Comparison of ENCODE assay signal across 8 cellular contexts in the genomic region with DNA sequence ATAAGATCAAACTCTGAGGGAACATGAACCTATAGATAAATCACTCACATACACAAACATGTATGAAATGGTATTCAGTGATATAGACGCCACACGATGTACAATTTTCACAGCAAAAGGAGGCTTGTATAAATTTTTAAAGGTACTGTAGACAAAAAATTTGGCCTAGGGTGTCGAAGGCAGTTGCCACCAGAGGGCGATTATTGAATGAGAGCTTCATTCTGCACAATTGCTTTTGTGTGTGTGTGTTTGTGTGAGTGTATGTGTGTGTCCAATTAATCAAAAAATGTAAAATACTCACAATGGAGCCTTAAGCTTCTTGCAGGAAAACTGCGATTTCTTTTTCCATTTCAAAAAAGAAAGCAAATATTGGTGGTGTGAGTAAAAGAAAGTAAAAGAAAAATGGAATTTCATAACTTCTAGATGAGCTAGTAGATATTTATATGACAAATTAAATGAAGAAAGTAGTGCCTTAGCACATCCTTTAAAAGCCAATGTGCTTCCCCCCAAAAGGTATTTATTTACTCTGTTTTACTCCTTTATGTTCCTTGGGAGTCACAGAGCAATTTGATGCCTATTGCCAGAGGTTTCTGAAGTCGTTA.
A peak's percentile ranks its signal among the peaks of the same experiment; 100 is the strongest.
DNase-seq lines count a peak whose midpoint lies in the region; ATAC-seq, FAIRE-seq and TF ChIP-seq lines count a peak whose summit lies in the region.

No MANE protein-coding gene starts in this region.

- no peak for DNase-seq in GM10266 (ENCODE audit: extremely low spot score)
- DNase-seq in MM.1S = peak; percentile 33
- peak; percentile 13 for DNase-seq in astrocyte of the cerebellum (ENCODE audit: low read depth)
- DNase-seq in myocyte (ENCODE audit: low read depth) = peak; percentile 42
- no peak for DNase-seq in stimulated activated CD4-positive, alpha-beta T cell treated with anti-CD3 and anti-CD28 coated beads, Interleukin-4, amount 100 ng/mL, for 1 hour
- no peak for DNase-seq in GM19239 (ENCODE audit: insufficient read length, low spot score)

- H3F3A ChIP-seq in MM.1S (ENCODE audit: insufficient read depth, low read length) = no peaks in the 10 kb centered on the region

- no peak overlapping the region for H3K9ac ChIP-seq in MM.1S (ENCODE audit: low read length)

- H3K79me2 ChIP-seq in MM.1S (ENCODE audit: low read length) = no peaks in the 10 kb centered on the region

- H3K36me3 ChIP-seq in MM.1S (replicated peaks; ENCODE audit: insufficient read depth, low read length) = no peaks in the 10 kb centered on the region

- H3K4me1 ChIP-seq in MM.1S (ENCODE audit: low read length) = no peaks in the 10 kb centered on the region

- in situ Hi-C loops in astrocyte of the cerebellum (cut with HindIII; ENCODE audit: low sequenced_read_pairs) = no loop called here

- no peak for FAIRE-seq in GM19239 (lab: Jason Lieb, UNC)

- ATAC-seq in GM19463 (IDR thresholded peaks at IDR 0.05; ENCODE audit: unreplicated experiment) (no peak), HG03139 (IDR thresholded peaks at IDR 0.05; ENCODE audit: unreplicated experiment) (no peak)

- H3K9me3 ChIP-seq in MM.1S (replicated peaks; ENCODE audit: insufficient read depth, low read length) = no peaks in the 10 kb centered on the region

- no peak overlapping the region for H3K27ac ChIP-seq in MM.1S (ENCODE audit: low read length)

- no peak overlapping the region for H2AFZ ChIP-seq in MM.1S (ENCODE audit: low read length)

- TF ChIP-seq CTCF in GM10266 (IDR thresholded peaks at IDR 0.05; ENCODE audit: control insufficient read depth, insufficient read depth, low read depth, missing control alignments) = peak; percentile 42
- TF ChIP-seq CTCF in MM.1S (IDR thresholded peaks at IDR 0.05; ENCODE audit: low read length) = peak; percentile 61
- peak; percentile 73 for TF ChIP-seq CTCF in astrocyte of the cerebellum (IDR thresholded peaks at IDR 0.05; ENCODE audit: low read depth, low read length, missing control alignments)

- H3K4me2 ChIP-seq in MM.1S (ENCODE audit: low read depth, low read length) = no peak overlapping the region

- no peaks in the 10 kb centered on the region for H4K20me1 ChIP-seq in MM.1S (ENCODE audit: insufficient read depth, low read length)

- no peaks in the 10 kb centered on the region for H3K27me3 ChIP-seq in MM.1S (replicated peaks; ENCODE audit: insufficient read depth, low read length)

- no peak overlapping the region for H3K4me3 ChIP-seq in MM.1S (ENCODE audit: low read length)
- H3K4me3 ChIP-seq in astrocyte of the cerebellum (ENCODE audit: low read depth, low read length) = no peak overlapping the region

- H3K9me2 ChIP-seq in MM.1S (replicated peaks; ENCODE audit: insufficient read depth, low read length) = no peaks in the 10 kb centered on the region

Comparison
In these comparisons a context has a peak if more than half of its experiments do, and no peak if none do; other contexts are left out.
1. DNase-seq: peak in MM.1S (single experiment), astrocyte of the cerebellum (single experiment) and myocyte (single experiment); none in GM10266 (single experiment), stimulated activated CD4-positive, alpha-beta T cell treated with anti-CD3 and anti-CD28 coated beads, Interleukin-4, amount 100 ng/mL, for 1 hour (single experiment) and GM19239 (single experiment).
2. Peak in every context shown above with its lines, with median percentiles within 50 percentile points of each other: CTCF ChIP-seq.